In the genomic region with DNA sequence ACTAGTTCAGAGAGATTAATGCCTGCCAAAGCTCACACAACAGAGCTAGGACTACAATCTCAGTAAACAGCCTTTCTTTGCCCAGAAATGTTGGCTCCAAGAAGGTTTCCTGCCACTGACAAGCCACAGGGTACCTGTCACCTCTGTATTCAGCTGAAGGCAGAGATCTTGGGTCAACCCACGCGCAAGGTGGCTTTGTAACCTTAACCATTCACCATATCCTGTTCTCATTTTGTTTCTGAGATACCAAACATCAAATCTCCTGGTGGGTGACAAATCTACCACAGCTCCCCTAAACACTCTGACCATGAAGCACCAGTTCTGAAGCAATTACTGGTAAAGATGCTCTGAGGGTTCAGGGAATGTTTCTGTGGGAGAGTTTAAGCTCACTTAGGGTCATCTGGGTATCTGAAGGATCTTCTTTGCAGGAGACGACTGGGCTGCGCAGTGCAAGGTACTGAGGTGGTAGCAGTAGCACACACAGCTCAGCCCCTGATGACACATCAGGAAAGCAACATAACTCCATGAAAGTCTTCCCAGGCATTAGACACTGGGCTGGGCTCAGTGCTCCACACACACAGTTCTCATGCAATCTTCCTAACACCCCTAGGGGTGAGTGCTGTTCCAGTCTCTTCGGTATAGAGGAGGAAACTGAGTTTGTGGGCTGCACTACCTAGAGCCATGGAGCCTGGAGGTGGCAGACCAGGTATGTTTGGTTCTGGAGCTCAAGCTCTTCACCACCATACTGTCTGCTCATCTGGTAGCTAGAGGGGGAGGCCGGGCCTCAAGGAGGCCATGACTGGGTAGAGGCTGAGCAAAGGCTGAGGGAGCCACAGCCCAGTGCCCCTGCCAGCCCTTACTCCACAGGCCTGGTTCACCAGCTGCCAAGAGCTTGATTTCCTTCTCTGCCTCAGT, we compare ENCODE assay signal across 14 cellular contexts. TPM values are rescaled to one million over a fixed set of nuclear protein-coding genes. Genes with fewer than 3 reads are reported as not detected.
DNase-seq lines count a peak whose midpoint lies in the region; ATAC-seq, FAIRE-seq and TF ChIP-seq lines count a peak whose summit lies in the region.
"Had no signal": no experiment of that assay in that cellular context is flagged by ENCODE, and none has a peak within 500 bp of the region (broad histone marks: within the 10 kb centered on the region; RNA-seq: fewer than 3 reads in every experiment).

No MANE protein-coding gene starts in this region.

- TF ChIP-seq CTCF in SK-N-SH (IDR thresholded peaks at IDR 0.05) (no peak), HepG2 (CRISPR knock-in tag; IDR thresholded peaks at IDR 0.05) (no peak)

- H4K20me1 ChIP-seq in SK-N-SH (ENCODE audit: insufficient read depth) (no peaks in the 10 kb centered on the region), HepG2 (ENCODE audit: insufficient read depth, low read length) (no peaks in the 10 kb centered on the region)

- no peaks in the 10 kb centered on the region for H3F3A ChIP-seq in SK-N-SH (replicated peaks; ENCODE audit: insufficient read depth)

- FAIRE-seq in HepG2 (lab: Jason Lieb, UNC), result no peak
- FAIRE-seq: G401.6, TTC549 had no signal

- POLR2A ChIA-PET in activated naive CD8-positive, alpha-beta T cell treated with anti-CD3 and anti-CD28 coated beads, Interleukin-2, amount 10 ng/mL, durations not matched to agents 7 days and 5 days (lab: Charles Lee), result interaction anchor here (0.7 to 3.9 kb wide), 17 partner anchors 10 to 261 kb away, joined by 3 to 44 read pairs (median 6); partner anchors contain the start of gene CCR1
- POLR2A ChIA-PET in SK-N-SH (lab: Yijun Ruan, JAX) (no interaction called here), HepG2 (lab: Yijun Ruan, JAX) (no interaction called here)

- peak overlapping the region; percentile 68 for H3K27ac ChIP-seq in CD4-positive, CD25-positive, alpha-beta regulatory T cell (ENCODE audit: insufficient read depth, low read length, poor library complexity, severe bottlenecking)
- H3K27ac ChIP-seq in SK-N-SH (ENCODE audit: low read depth in 2 of 2, low read length in 1 of 2), result no peak overlapping the region
- no peak overlapping the region for H3K27ac ChIP-seq in HepG2 (ENCODE audit: extremely low read length, insufficient read depth, low read length)

- H3K4me2 ChIP-seq in SK-N-SH (no peak overlapping the region), HepG2 (ENCODE audit: low read depth, low read length) (no peak overlapping the region)

- peak overlapping the region; percentile 74 to 89 (median 79) for H3K27ac Mint-ChIP-seq in CD4-positive, CD25-positive, alpha-beta regulatory T cell
- peak overlapping the region; percentile 87 for H3K27ac Mint-ChIP-seq in activated CD4-positive, alpha-beta T cell treated with anti-CD3 and anti-CD28 coated beads, Interleukin-2, amount 10 ng/mL, durations not matched to agents 24 days and 14 days
- peak overlapping the region; percentile 94 for H3K27ac Mint-ChIP-seq in activated naive CD8-positive, alpha-beta T cell treated with anti-CD3 and anti-CD28 coated beads, Interleukin-2, amount 10 ng/mL, durations not matched to agents 7 days and 5 days
- H3K27ac Mint-ChIP-seq: brain had no signal

- no peaks in the 10 kb centered on the region for H3K9me3 Mint-ChIP-seq in CD4-positive, CD25-positive, alpha-beta regulatory T cell
- peaks cover 5% of the 10 kb centered on the region for H3K9me3 Mint-ChIP-seq in activated CD4-positive, alpha-beta T cell treated with anti-CD3 and anti-CD28 coated beads, Interleukin-2, amount 10 ng/mL, durations not matched to agents 24 days and 14 days
- no peaks in the 10 kb centered on the region for H3K9me3 Mint-ChIP-seq in activated naive CD8-positive, alpha-beta T cell treated with anti-CD3 and anti-CD28 coated beads, Interleukin-2, amount 10 ng/mL, durations not matched to agents 7 days and 5 days
- H3K9me3 Mint-ChIP-seq: brain, neural crest cell had no signal

- no peak overlapping the region for H2AFZ ChIP-seq in SK-N-SH (ENCODE audit: low read depth)
- H2AFZ ChIP-seq in HepG2 (ENCODE audit: low read length), result no peak overlapping the region

- TF ChIP-seq EP300 in SK-N-SH (IDR thresholded peaks at IDR 0.05; ENCODE audit: borderline replicate concordance in 1 of 2, low read depth in 1 of 2, low read length in 1 of 2), result no peak
- TF ChIP-seq EP300 in HepG2 (IDR thresholded peaks at IDR 0.05; ENCODE audit: low read depth in 2 of 2, low read length in 2 of 2), result no peak
- no peak for TF ChIP-seq EP300 in HepG2 (CRISPR knock-in tag; IDR thresholded peaks at IDR 0.05; ENCODE audit: borderline replicate concordance)

- H3K27me3 Mint-ChIP-seq in CD4-positive, CD25-positive, alpha-beta regulatory T cell, result no peaks in the 10 kb centered on the region
- no peaks in the 10 kb centered on the region for H3K27me3 Mint-ChIP-seq in activated CD4-positive, alpha-beta T cell treated with anti-CD3 and anti-CD28 coated beads, Interleukin-2, amount 10 ng/mL, durations not matched to agents 24 days and 14 days
- no peaks in the 10 kb centered on the region for H3K27me3 Mint-ChIP-seq in activated naive CD8-positive, alpha-beta T cell treated with anti-CD3 and anti-CD28 coated beads, Interleukin-2, amount 10 ng/mL, durations not matched to agents 7 days and 5 days
- H3K27me3 Mint-ChIP-seq: brain had no signal

- H3K9me2 ChIP-seq in SK-N-SH, result no peaks in the 10 kb centered on the region

- H3K9ac ChIP-seq in SK-N-SH (no peak overlapping the region), HepG2 (ENCODE audit: insufficient read depth, low read depth, low read length) (no peak overlapping the region)

- peak; percentile 79 to 87 for ATAC-seq in CD4-positive, CD25-positive, alpha-beta regulatory T cell (ENCODE audit: low read depth in 2 of 2)
- ATAC-seq in activated naive CD8-positive, alpha-beta T cell treated with anti-CD3 and anti-CD28 coated beads, Interleukin-2, amount 10 ng/mL, durations not matched to agents 7 days and 5 days (ENCODE audit: low read depth), result peak; percentile 78
- ATAC-seq in HepG2 (no peak), GM18909 (IDR thresholded peaks at IDR 0.05; ENCODE audit: poor library complexity, unreplicated experiment) (no peak)

- no TSS peak for BruUV-seq in HepG2 (replicated peaks; lab: Mats Ljungman, UMichigan)

- H3K4me1 Mint-ChIP-seq in CD4-positive, CD25-positive, alpha-beta regulatory T cell, result peaks cover 12 to 69% (median 39%) of the 10 kb centered on the region in 4 donors
- peaks cover 75% of the 10 kb centered on the region for H3K4me1 Mint-ChIP-seq in activated CD4-positive, alpha-beta T cell treated with anti-CD3 and anti-CD28 coated beads, Interleukin-2, amount 10 ng/mL, durations not matched to agents 24 days and 14 days
- peaks cover 78% of the 10 kb centered on the region for H3K4me1 Mint-ChIP-seq in activated naive CD8-positive, alpha-beta T cell treated with anti-CD3 and anti-CD28 coated beads, Interleukin-2, amount 10 ng/mL, durations not matched to agents 7 days and 5 days
- H3K4me1 Mint-ChIP-seq: brain, neural crest cell had no signal

- no peak for TF ChIP-seq POLR2A in HepG2 (IDR thresholded peaks at IDR 0.05; ENCODE audit: insufficient read depth in 1 of 2, low read depth in 2 of 2, low read length in 2 of 2)

- no peaks in the 10 kb centered on the region for H3K9me3 ChIP-seq in CD4-positive, CD25-positive, alpha-beta regulatory T cell (ENCODE audit: control insufficient read depth in 2 of 2, low read length in 2 of 2)
- H3K9me3 ChIP-seq in SK-N-SH (no peaks in the 10 kb centered on the region), HepG2 (ENCODE audit: low read length) (no peaks in the 10 kb centered on the region)

- in situ Hi-C loops in HepG2 (cut with HindIII; ENCODE audit: extremely low pct_ligation_motif_present, low pct_unique_long_range_greater_than_20kb), result no loop called here

- H3K4me3 Mint-ChIP-seq in CD4-positive, CD25-positive, alpha-beta regulatory T cell, result peak overlapping the region; percentile 15 to 83 (median 36)
- H3K4me3 Mint-ChIP-seq in activated CD4-positive, alpha-beta T cell treated with anti-CD3 and anti-CD28 coated beads, Interleukin-2, amount 10 ng/mL, durations not matched to agents 24 days and 14 days, result peak overlapping the region; percentile 45
- H3K4me3 Mint-ChIP-seq in activated naive CD8-positive, alpha-beta T cell treated with anti-CD3 and anti-CD28 coated beads, Interleukin-2, amount 10 ng/mL, durations not matched to agents 7 days and 5 days, result peak overlapping the region; percentile 60
- H3K4me3 Mint-ChIP-seq: brain, neural crest cell had no signal

- WGBS in SK-N-SH (ENCODE audit: low lambda C conversion rate), result 96% methylated on average over 3 of the region's 6 CpGs
- 97% methylated on average over 4 of the region's 6 CpGs for WGBS in HepG2 (ENCODE audit: low lambda C conversion rate)

- CTCF ChIA-PET in SK-N-SH (lab: Yijun Ruan, JAX), result interaction anchor here (1.2 to 3.6 kb wide), 3 partner anchors 11 to 191 kb away, joined by 4 to 27 read pairs (median 15); no protein-coding TSS in a partner anchor
- CTCF ChIA-PET in HepG2 (lab: Yijun Ruan, JAX; ENCODE audit: low intra/inter-chr PET ratio, low total read pairs), result no interaction called here

- no peak for TF ChIP-seq RAD21 in SK-N-SH (IDR thresholded peaks at IDR 0.05; ENCODE audit: low read length)
- TF ChIP-seq RAD21 in HepG2 (CRISPR knock-in tag; IDR thresholded peaks at IDR 0.05), result no peak

- intact Hi-C loops in activated CD4-positive, alpha-beta T cell treated with anti-CD3 and anti-CD28 coated beads, Interleukin-2, amount 10 ng/mL, durations not matched to agents 24 days and 14 days (cut with micrococcal nuclease), result loop anchor here (1.0 to 2.0 kb wide), 2 partner anchors 13 to 42 kb away; no protein-coding TSS in a partner anchor
- intact Hi-C loops in HepG2 (cut with micrococcal nuclease; ENCODE audit: unreplicated experiment), result no loop called here

- peak in 2 of 3 donors; percentile 47 to 79 for DNase-seq in CD4-positive, CD25-positive, alpha-beta regulatory T cell
- peak; percentile 87 for DNase-seq in activated CD4-positive, alpha-beta T cell treated with anti-CD3 and anti-CD28 coated beads, Interleukin-2, amount 10 ng/mL, durations not matched to agents 24 days and 14 days
- DNase-seq in activated naive CD8-positive, alpha-beta T cell treated with anti-CD3 and anti-CD28 coated beads, Interleukin-2, amount 10 ng/mL, durations not matched to agents 7 days and 5 days, result peak; percentile 60
- peak; percentile 29 for DNase-seq in stimulated activated CD4-positive, alpha-beta T cell treated with anti-CD3 and anti-CD28 coated beads, Interleukin-4, amount 100 ng/mL, for 1 hour
- DNase-seq in NCI-H446 (lab: John Stamatoyannopoulos, UW) (no peak), SK-N-SH (no peak), HepG2 (ENCODE audit: low spot score) (no peak)
- DNase-seq: NCI-H1694 treated with DMSO at 0.1 percent for 48 hours had no signal

- peaks cover 47% of the 10 kb centered on the region for H3K4me1 ChIP-seq in CD4-positive, CD25-positive, alpha-beta regulatory T cell (ENCODE audit: control insufficient read depth, insufficient read depth, low read length, poor library complexity, severe bottlenecking)
- H3K4me1 ChIP-seq in SK-N-SH (ENCODE audit: control insufficient read depth in 1 of 2, insufficient read depth in 2 of 2, low read depth in 1 of 2, low read length in 1 of 2) (no peaks in the 10 kb centered on the region), HepG2 (ENCODE audit: insufficient read depth, low read length) (no peaks in the 10 kb centered on the region)

- peak overlapping the region; percentile 15 for H3K4me3 ChIP-seq in CD4-positive, CD25-positive, alpha-beta regulatory T cell (ENCODE audit: low read depth, low read length)
- no peak overlapping the region for H3K4me3 ChIP-seq in SK-N-SH (ENCODE audit: low read depth in 2 of 2, low read length in 1 of 2)
- no peak overlapping the region for H3K4me3 ChIP-seq in HepG2 (replicated peaks in 1 of 3; ENCODE audit: insufficient read depth in 1 of 3, low read depth in 2 of 3, low read length in 3 of 3)

- H3K79me2 ChIP-seq in SK-N-SH (ENCODE audit: insufficient read depth), result no peaks in the 10 kb centered on the region
- H3K79me2 ChIP-seq in HepG2 (ENCODE audit: insufficient read depth, low read length), result no peaks in the 10 kb centered on the region

- H3K36me3 Mint-ChIP-seq in CD4-positive, CD25-positive, alpha-beta regulatory T cell, result peaks cover 79% of the 10 kb centered on the region
- peaks cover 86% of the 10 kb centered on the region for H3K36me3 Mint-ChIP-seq in activated CD4-positive, alpha-beta T cell treated with anti-CD3 and anti-CD28 coated beads, Interleukin-2, amount 10 ng/mL, durations not matched to agents 24 days and 14 days (ENCODE audit: low read depth)
- H3K36me3 Mint-ChIP-seq in activated naive CD8-positive, alpha-beta T cell treated with anti-CD3 and anti-CD28 coated beads, Interleukin-2, amount 10 ng/mL, durations not matched to agents 7 days and 5 days, result peaks cover 83% of the 10 kb centered on the region

- no peaks in the 10 kb centered on the region for H3K27me3 ChIP-seq in CD4-positive, CD25-positive, alpha-beta regulatory T cell (ENCODE audit: control insufficient read depth, insufficient read depth, low read length)
- H3K27me3 ChIP-seq in SK-N-SH (ENCODE audit: insufficient read depth), result no peaks in the 10 kb centered on the region
- no peaks in the 10 kb centered on the region for H3K27me3 ChIP-seq in HepG2 (ENCODE audit: control insufficient read depth in 1 of 2, insufficient read depth in 2 of 2, low read length in 2 of 2)

- H3K36me3 ChIP-seq in CD4-positive, CD25-positive, alpha-beta regulatory T cell (ENCODE audit: control insufficient read depth, insufficient read depth, low read length), result peaks cover 93% of the 10 kb centered on the region
- H3K36me3 ChIP-seq in SK-N-SH (replicated peaks in 1 of 2; ENCODE audit: control insufficient read depth in 1 of 2, insufficient read depth in 2 of 2, low read length in 1 of 2) (peaks cover 12 to 85% of the 10 kb centered on the region in 2 experiments), HepG2 (replicated peaks in 1 of 2; ENCODE audit: control insufficient read depth in 1 of 2, insufficient read depth in 2 of 2, low read length in 2 of 2) (peaks cover 50 to 98% of the 10 kb centered on the region in 2 experiments)

RNA-seq across cellular contexts. Expression of gene CXCR6, which starts 7.7 kb away (rescaled TPM):
- total RNA-seq in CD4-positive, CD25-positive, alpha-beta regulatory T cell, result 23.7 TPM
- polyA plus RNA-seq in CD4-positive, CD25-positive, alpha-beta regulatory T cell, result 10 to 100 TPM; 23.7 to 40.3 (median 30.0) TPM
- 15.2 TPM in 2 replicates for total RNA-seq in activated CD4-positive, alpha-beta T cell treated with anti-CD3 and anti-CD28 coated beads, Interleukin-2, amount 10 ng/mL, durations not matched to agents 24 days and 14 days
- 10 to 100 TPM; 12.4 to 13.5 TPM for total RNA-seq in activated naive CD8-positive, alpha-beta T cell treated with anti-CD3 and anti-CD28 coated beads, Interleukin-2, amount 10 ng/mL, durations not matched to agents 7 days and 5 days
- polyA plus RNA-seq in SK-N-SH (2012; rRNA removed) (not detected in 2 replicates), HepG2 (2011; rRNA removed) (not detected in 2 replicates)
- polyA plus RNA-seq in SK-N-SH (2012; cell fraction: cytosol; rRNA removed), result not detected in 2 replicates
- not detected in 2 replicates for polyA plus RNA-seq in SK-N-SH (2012; cell fraction: nucleus; rRNA removed)
- not detected in 2 replicates for total RNA-seq in HepG2 (2016; rRNA removed; fragmentation: Illumina TruSeq; extraction: Trizol)
- not detected in 2 replicates for total RNA-seq in HepG2 (2016; cell fraction: cytosol; rRNA removed; fragmentation: Illumina TruSeq; extraction: Trizol; ENCODE audit: low read depth)
- not detected in 2 replicates for total RNA-seq in HepG2 (2016; cell fraction: insoluble cytoplasmic fraction; rRNA removed; fragmentation: Illumina TruSeq; extraction: Trizol)
- not detected in 2 replicates for total RNA-seq in HepG2 (2016; cell fraction: membrane; rRNA removed; fragmentation: Illumina TruSeq; extraction: Trizol)
- total RNA-seq in HepG2 (2016; cell fraction: nucleus; rRNA removed; fragmentation: Illumina TruSeq; extraction: Trizol), result not detected in 2 replicates
- polyA plus RNA-seq in HepG2 (2011; cell fraction: cytosol; rRNA removed), result not detected in 2 replicates
- polyA plus RNA-seq in HepG2 (2011; cell fraction: nucleus; rRNA removed), result not detected in 2 replicates
- polyA plus RNA-seq in HepG2 (2012), result 0.07 and 0.17 TPM in 2 replicates
- polyA plus RNA-seq in HepG2 (2016; cell fraction: cytosol; fragmentation: Illumina TruSeq; extraction: Trizol; ENCODE audit: low read depth), result not detected in 2 replicates
- polyA plus RNA-seq in HepG2 (2016; cell fraction: insoluble cytoplasmic fraction; fragmentation: Illumina TruSeq; extraction: Trizol; ENCODE audit: low read depth), result not detected in 2 replicates
- polyA plus RNA-seq in HepG2 (2016; cell fraction: membrane; fragmentation: Illumina TruSeq; extraction: Trizol; ENCODE audit: low read depth), result not detected in 2 replicates
- polyA plus RNA-seq in HepG2 (2016; cell fraction: nucleus; fragmentation: Illumina TruSeq; extraction: Trizol; ENCODE audit: insufficient read depth, low read depth), result not detected in 2 replicates
- not detected in 2 replicates for polyA minus RNA-seq in HepG2 (2011; rRNA and poly(A)+ RNA removed; ENCODE audit: low replicate concordance)
- polyA minus RNA-seq in HepG2 (2011; cell fraction: cytosol; rRNA and poly(A)+ RNA removed), result not detected in 2 replicates
- polyA minus RNA-seq in HepG2 (2011; cell fraction: nucleus; rRNA and poly(A)+ RNA removed), result not detected in 2 replicates
- total RNA-seq: epithelial cell of proximal tubule, neural crest cell had no signal

RNA-seq across cellular contexts. Expression of gene FYCO1, which starts 44.7 kb away (rescaled TPM):
- 42.5 TPM for total RNA-seq in CD4-positive, CD25-positive, alpha-beta regulatory T cell
- polyA plus RNA-seq in CD4-positive, CD25-positive, alpha-beta regulatory T cell, result 1 to 10 TPM; 2.1 to 3.3 (median 2.4) TPM
- total RNA-seq in activated CD4-positive, alpha-beta T cell treated with anti-CD3 and anti-CD28 coated beads, Interleukin-2, amount 10 ng/mL, durations not matched to agents 24 days and 14 days, result 16.5 and 16.8 TPM in 2 replicates
- 10 to 100 TPM; 37.9 to 39.1 TPM for total RNA-seq in activated naive CD8-positive, alpha-beta T cell treated with anti-CD3 and anti-CD28 coated beads, Interleukin-2, amount 10 ng/mL, durations not matched to agents 7 days and 5 days
- 5.5 and 5.7 TPM in 2 replicates for polyA plus RNA-seq in SK-N-SH (2012; rRNA removed)
- polyA plus RNA-seq in SK-N-SH (2012; cell fraction: cytosol; rRNA removed), result 5.2 and 6.2 TPM in 2 replicates
- polyA plus RNA-seq in SK-N-SH (2012; cell fraction: nucleus; rRNA removed), result 7.9 and 9.9 TPM in 2 replicates
- 2.7 and 4.9 TPM in 2 replicates for total RNA-seq in HepG2 (2016; rRNA removed; fragmentation: Illumina TruSeq; extraction: Trizol)
- total RNA-seq in HepG2 (2016; cell fraction: cytosol; rRNA removed; fragmentation: Illumina TruSeq; extraction: Trizol; ENCODE audit: low read depth), result 0.44 and 0.51 TPM in 2 replicates
- 2.3 and 4.4 TPM in 2 replicates for total RNA-seq in HepG2 (2016; cell fraction: insoluble cytoplasmic fraction; rRNA removed; fragmentation: Illumina TruSeq; extraction: Trizol)
- 1.7 and 1.8 TPM in 2 replicates for total RNA-seq in HepG2 (2016; cell fraction: membrane; rRNA removed; fragmentation: Illumina TruSeq; extraction: Trizol)
- 6.1 and 6.5 TPM in 2 replicates for total RNA-seq in HepG2 (2016; cell fraction: nucleus; rRNA removed; fragmentation: Illumina TruSeq; extraction: Trizol)
- polyA plus RNA-seq in HepG2 (2011; rRNA removed), result 4.2 and 6.0 TPM in 2 replicates
- polyA plus RNA-seq in HepG2 (2011; cell fraction: cytosol; rRNA removed), result 2.8 and 3.3 TPM in 2 replicates
- polyA plus RNA-seq in HepG2 (2011; cell fraction: nucleus; rRNA removed), result 7.9 and 8.8 TPM in 2 replicates
- polyA plus RNA-seq in HepG2 (2012), result 4.1 and 4.9 TPM in 2 replicates
- polyA plus RNA-seq in HepG2 (2016; cell fraction: cytosol; fragmentation: Illumina TruSeq; extraction: Trizol; ENCODE audit: low read depth), result 0.37 and 0.40 TPM in 2 replicates
- polyA plus RNA-seq in HepG2 (2016; cell fraction: insoluble cytoplasmic fraction; fragmentation: Illumina TruSeq; extraction: Trizol; ENCODE audit: low read depth), result 4.1 and 5.1 TPM in 2 replicates
- 0.71 and 0.74 TPM in 2 replicates for polyA plus RNA-seq in HepG2 (2016; cell fraction: membrane; fragmentation: Illumina TruSeq; extraction: Trizol; ENCODE audit: low read depth)
- polyA plus RNA-seq in HepG2 (2016; cell fraction: nucleus; fragmentation: Illumina TruSeq; extraction: Trizol; ENCODE audit: insufficient read depth, low read depth), result 7.0 and 7.3 TPM in 2 replicates
- 15.1 and 17.0 TPM in 2 replicates for polyA minus RNA-seq in HepG2 (2011; rRNA and poly(A)+ RNA removed; ENCODE audit: low replicate concordance)
- polyA minus RNA-seq in HepG2 (2011; cell fraction: cytosol; rRNA and poly(A)+ RNA removed), result 3.4 and 4.2 TPM in 2 replicates
- polyA minus RNA-seq in HepG2 (2011; cell fraction: nucleus; rRNA and poly(A)+ RNA removed), result 10.8 and 19.3 TPM in 2 replicates

Comparison
In these comparisons a context has a peak if more than half of its experiments do, and no peak if none do; other contexts are left out.
1. ATAC-seq: peak in CD4-positive, CD25-positive, alpha-beta regulatory T cell (2 of 2) and activated naive CD8-positive, alpha-beta T cell treated with anti-CD3 and anti-CD28 coated beads, Interleukin-2, amount 10 ng/mL, durations not matched to agents 7 days and 5 days (single experiment); none in HepG2 (single experiment) and GM18909 (single experiment).
2. DNase-seq: peak in CD4-positive, CD25-positive, alpha-beta regulatory T cell (2 of 3), activated CD4-positive, alpha-beta T cell treated with anti-CD3 and anti-CD28 coated beads, Interleukin-2, amount 10 ng/mL, durations not matched to agents 24 days and 14 days (single experiment), activated naive CD8-positive, alpha-beta T cell treated with anti-CD3 and anti-CD28 coated beads, Interleukin-2, amount 10 ng/mL, durations not matched to agents 7 days and 5 days (single experiment) and stimulated activated CD4-positive, alpha-beta T cell treated with anti-CD3 and anti-CD28 coated beads, Interleukin-4, amount 100 ng/mL, for 1 hour (single experiment); none in NCI-H446 (0 of 2), SK-N-SH (single experiment) and HepG2 (single experiment).
3. RNA of gene CXCR6, which starts 7.7 kb away (total RNA-seq): 23.7 TPM in CD4-positive, CD25-positive, alpha-beta regulatory T cell (single experiment), 15.2 TPM in activated CD4-positive, alpha-beta T cell treated with anti-CD3 and anti-CD28 coated beads, Interleukin-2, amount 10 ng/mL, durations not matched to agents 24 days and 14 days and 12.4 to 13.5 TPM in activated naive CD8-positive, alpha-beta T cell treated with anti-CD3 and anti-CD28 coated beads, Interleukin-2, amount 10 ng/mL, durations not matched to agents 7 days and 5 days; not detected in HepG2; every median in the first group is over 10 times any median in the second.
4. Peak in every context shown above with its lines, with median percentiles within 50 percentile points of each other: H3K27ac Mint-ChIP-seq and H3K4me3 Mint-ChIP-seq.